Comparison of ENCODE assay signal across 8 cellular contexts in the genomic region with DNA sequence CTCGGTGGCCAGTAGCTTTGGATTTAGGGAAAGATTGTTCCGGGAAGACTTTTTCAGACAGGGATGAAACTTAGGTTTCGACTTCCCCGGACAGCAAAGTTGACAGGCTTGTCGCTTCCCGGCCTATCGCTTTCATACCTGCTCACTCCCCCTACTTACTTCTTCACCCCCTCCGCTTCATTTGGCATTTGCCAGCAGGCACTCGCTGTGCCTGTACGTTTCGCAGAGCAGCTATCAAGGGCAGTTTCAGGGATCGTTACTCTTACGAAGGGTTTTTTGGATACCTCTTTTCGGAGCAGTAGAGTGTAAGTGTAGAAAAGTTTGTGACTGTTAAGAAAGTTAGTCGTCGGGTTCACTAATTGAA. TPM values are rescaled to one million over a fixed set of nuclear protein-coding genes. Genes with fewer than 3 reads are reported as not detected.
DNase-seq lines count a peak whose midpoint lies in the region; ATAC-seq and TF ChIP-seq lines count a peak whose summit lies in the region.

No MANE protein-coding gene starts in this region.

- peaks cover 9% of the 10 kb centered on the region for H3K36me3 Mint-ChIP-seq in natural killer cell
- H3K36me3 Mint-ChIP-seq in natural killer cell treated with Interleukin-12 subunit alpha and Interleukin-12 subunit beta and Interleukin-15 and Interleukin-18, amount 100 ng/mL, for 72 hours: peaks cover 12% of the 10 kb centered on the region

- TF ChIP-seq CTCF in natural killer cell (IDR thresholded peaks at IDR 0.05): no peak
- no peak for TF ChIP-seq CTCF in RWPE1 (conservative IDR thresholded peaks at IDR 0.05; ENCODE audit: low read depth)
- no peak for TF ChIP-seq CTCF in brain microvascular endothelial cell (IDR thresholded peaks at IDR 0.05; ENCODE audit: low read depth, low read length, missing control alignments)

- H3K4me3 ChIP-seq in brain microvascular endothelial cell (ENCODE audit: low read depth, low read length): peak overlapping the region; percentile 86
- H3K4me3 ChIP-seq in subcutaneous abdominal adipose tissue (ENCODE audit: low read depth in 1 of 5, low read length in 5 of 5): peak overlapping the region; percentile 71 to 99 (median 86)

- H3K4me3 Mint-ChIP-seq in natural killer cell: no peak overlapping the region
- H3K4me3 Mint-ChIP-seq in natural killer cell treated with Interleukin-12 subunit alpha and Interleukin-12 subunit beta and Interleukin-15 and Interleukin-18, amount 100 ng/mL, for 72 hours: no peak overlapping the region

- H3K4me1 ChIP-seq in subcutaneous abdominal adipose tissue (ENCODE audit: control insufficient read depth in 5 of 5, insufficient read depth in 5 of 5, low read length in 5 of 5): peaks cover 0 to 21% (median 17%) of the 10 kb centered on the region in 5 donors

- DNase-seq in natural killer cell (peak; percentile 15), RWPE1 (ENCODE audit: low spot score) (peak; percentile 16), brain microvascular endothelial cell (peak; percentile 4), NCI-H2196 (lab: John Stamatoyannopoulos, UW; ENCODE audit: unreplicated experiment) (no peak), H4 (ENCODE audit: low spot score) (no peak)
- no peak for DNase-seq in natural killer cell treated with Interleukin-12 subunit alpha and Interleukin-12 subunit beta and Interleukin-15 and Interleukin-18, amount 100 ng/mL, for 72 hours (ENCODE audit: low spot score)

- ATAC-seq in natural killer cell: no peak
- no peak for ATAC-seq in natural killer cell treated with Interleukin-12 subunit alpha and Interleukin-12 subunit beta and Interleukin-15 and Interleukin-18, amount 100 ng/mL, for 72 hours

- intact Hi-C loops in natural killer cell (cut with micrococcal nuclease): loop anchor here (1.0 to 10.0 kb wide), 7 partner anchors 56 to 1431 kb away; a partner anchor contains a TSS

- peaks cover 12 to 16% of the 10 kb centered on the region in 2 donors for H3K4me1 Mint-ChIP-seq in natural killer cell
- H3K4me1 Mint-ChIP-seq in natural killer cell treated with Interleukin-12 subunit alpha and Interleukin-12 subunit beta and Interleukin-15 and Interleukin-18, amount 100 ng/mL, for 72 hours (ENCODE audit: low read depth in 2 of 2): peaks cover 14 to 20% of the 10 kb centered on the region in 2 donors

- POLR2A ChIA-PET in RWPE1 (lab: Yijun Ruan, JAX; ENCODE audit: low non-redundant PET): no interaction called here

- peak overlapping the region; percentile 82 to 97 (median 93) for H3K9ac ChIP-seq in subcutaneous abdominal adipose tissue (ENCODE audit: low read length in 5 of 5)

- H3K27ac ChIP-seq in RWPE1 (peak overlapping the region; percentile 82), brain microvascular endothelial cell (peak overlapping the region; percentile 96), layer of hippocampus (ENCODE audit: low read depth, low read length) (peak overlapping the region; percentile 78), subcutaneous abdominal adipose tissue (ENCODE audit: low read depth, low read length) (peak overlapping the region; percentile 88)

- CTCF ChIA-PET in RWPE1 (lab: Yijun Ruan, JAX): interaction anchor here (0.8 kb wide), 1 partner anchor 205 kb away, joined by 6 read pairs; no protein-coding TSS in a partner anchor

- H3K9me3 ChIP-seq in subcutaneous abdominal adipose tissue (ENCODE audit: control insufficient read depth in 5 of 5, low read length in 5 of 5): no peaks in the 10 kb centered on the region

- H3K36me3 ChIP-seq in brain microvascular endothelial cell (replicated peaks) (peaks cover 17% of the 10 kb centered on the region), subcutaneous abdominal adipose tissue (ENCODE audit: control insufficient read depth in 5 of 5, insufficient read depth in 5 of 5, low read length in 5 of 5) (peaks cover 4 to 32% (median 19%) of the 10 kb centered on the region in 5 donors)

- H3K27me3 Mint-ChIP-seq in natural killer cell (ENCODE audit: low read depth in 2 of 2): no peaks in the 10 kb centered on the region
- H3K27me3 Mint-ChIP-seq in natural killer cell treated with Interleukin-12 subunit alpha and Interleukin-12 subunit beta and Interleukin-15 and Interleukin-18, amount 100 ng/mL, for 72 hours: no peaks in the 10 kb centered on the region

- H3K27ac Mint-ChIP-seq in natural killer cell: no peak overlapping the region
- no peak overlapping the region for H3K27ac Mint-ChIP-seq in natural killer cell treated with Interleukin-12 subunit alpha and Interleukin-12 subunit beta and Interleukin-15 and Interleukin-18, amount 100 ng/mL, for 72 hours

- no peaks in the 10 kb centered on the region for H3K9me3 Mint-ChIP-seq in natural killer cell
- no peaks in the 10 kb centered on the region for H3K9me3 Mint-ChIP-seq in natural killer cell treated with Interleukin-12 subunit alpha and Interleukin-12 subunit beta and Interleukin-15 and Interleukin-18, amount 100 ng/mL, for 72 hours

- in situ Hi-C loops in brain microvascular endothelial cell (cut with HindIII; ENCODE audit: low pct_ligation_motif_present, low sequenced_read_pairs): no loop called here

- H3K27me3 ChIP-seq in brain microvascular endothelial cell (replicated peaks) (no peaks in the 10 kb centered on the region), layer of hippocampus (ENCODE audit: control insufficient read depth, insufficient read depth, low read length) (no peaks in the 10 kb centered on the region), subcutaneous abdominal adipose tissue (ENCODE audit: control insufficient read depth in 5 of 5, insufficient read depth in 4 of 5, low read length in 5 of 5) (no peaks in the 10 kb centered on the region)

RNA-seq across cellular contexts. Expression of a gene that starts 0.4 kb away (rescaled TPM):
- total RNA-seq in natural killer cell: 10 to 100 TPM; 13.2 to 21.6 (median 18.2) TPM
- total RNA-seq in natural killer cell treated with Interleukin-12 subunit alpha and Interleukin-12 subunit beta and Interleukin-15 and Interleukin-18, amount 100 ng/mL, for 72 hours: 10 to 100 TPM; 13.9 to 14.3 TPM
- 14.1 and 23.5 TPM in 2 replicates for total RNA-seq in H4 (2014; rRNA removed; shearing (Covaris generic))

RNA-seq across cellular contexts. Expression of a gene that starts 0.8 kb away (rescaled TPM):
- total RNA-seq in natural killer cell: 1 to 10 TPM; 5.2 to 9.9 (median 9.8) TPM
- 10 to 100 TPM in 1 of 2 donors, 1 to 10 TPM in 1; 8.8 to 10.8 TPM for total RNA-seq in natural killer cell treated with Interleukin-12 subunit alpha and Interleukin-12 subunit beta and Interleukin-15 and Interleukin-18, amount 100 ng/mL, for 72 hours
- total RNA-seq in H4 (2014; rRNA removed; shearing (Covaris generic)): 40.6 and 50.4 TPM in 2 replicates

RNA-seq across cellular contexts. Expression of a gene that starts 58.9 kb away (rescaled TPM):
- not detected for total RNA-seq in natural killer cell
- under 1 TPM; 0.14 to 0.31 TPM for total RNA-seq in natural killer cell treated with Interleukin-12 subunit alpha and Interleukin-12 subunit beta and Interleukin-15 and Interleukin-18, amount 100 ng/mL, for 72 hours
- total RNA-seq in H4 (2014; rRNA removed; shearing (Covaris generic)): 1.1 and 1.7 TPM in 2 replicates

Comparison
In these comparisons a context has a peak if more than half of its experiments do, and no peak if none do; other contexts are left out.
1. DNase-seq: peak in natural killer cell (single experiment), RWPE1 (single experiment) and brain microvascular endothelial cell (single experiment); none in natural killer cell treated with Interleukin-12 subunit alpha and Interleukin-12 subunit beta and Interleukin-15 and Interleukin-18, amount 100 ng/mL, for 72 hours (single experiment), NCI-H2196 (single experiment) and H4 (single experiment).
2. Peak in every context shown above with its lines, with median percentiles within 50 percentile points of each other: H3K27ac ChIP-seq.